In genomic region chr11:19656140-19656541, GRCh38 we compare ENCODE assay signal across 13 cellular contexts.
"Had no signal": no experiment of that assay in that cellular context is flagged by ENCODE, and none has a peak within 500 bp of the region (broad histone marks: within the 10 kb centered on the region; RNA-seq: fewer than 3 reads in every experiment).

No MANE protein-coding gene starts in this region.

- H3K27me3 Mint-ChIP-seq: activated CD8-positive, alpha-beta memory T cell treated with anti-CD3 and anti-CD28 coated beads, Interleukin-2, amount 10 ng/mL, durations not matched to agents 7 days and 5 days had no signal

- H3K27ac ChIP-seq: colonic mucosa, esophagus squamous epithelium, pancreas had no signal

- H3K36me3 Mint-ChIP-seq: activated CD8-positive, alpha-beta memory T cell treated with anti-CD3 and anti-CD28 coated beads, Interleukin-2, amount 10 ng/mL, durations not matched to agents 7 days and 5 days; activated naive CD8-positive, alpha-beta T cell had no signal

- H3K27ac Mint-ChIP-seq: activated CD8-positive, alpha-beta memory T cell treated with anti-CD3 and anti-CD28 coated beads, Interleukin-2, amount 10 ng/mL, durations not matched to agents 7 days and 5 days; activated naive CD8-positive, alpha-beta T cell had no signal

- H3K4me1 ChIP-seq: colonic mucosa, pancreas had no signal

- DNase-seq: activated CD4-positive, alpha-beta T cell treated with anti-CD3 and anti-CD28 coated beads for 1 hour; activated CD4-positive, alpha-beta T cell treated with anti-CD3 and anti-CD28 coated beads, Interleukin-2, amount 50 U/mL, for 48 hours; activated CD8-positive, alpha-beta memory T cell treated with anti-CD3 and anti-CD28 coated beads, Interleukin-2, amount 10 ng/mL, durations not matched to agents 7 days and 5 days; activated T-cell treated with anti-CD3 and anti-CD28 coated beads, Interleukin-2, amount 50 U/mL, for 1 hour; amniotic stem cell; central memory CD4-positive, alpha-beta T cell; colonic mucosa; esophagus squamous epithelium; hippocampal formation; midbrain; pancreas; stimulated activated CD4-positive, alpha-beta T cell treated with anti-CD3 and anti-CD28 coated beads, Interleukin-1b, Interleukin-23, amount 100 ng/mL, for 48 hours had no signal

- ATAC-seq: activated CD8-positive, alpha-beta memory T cell treated with anti-CD3 and anti-CD28 coated beads, Interleukin-2, amount 10 ng/mL, durations not matched to agents 7 days and 5 days; pancreas had no signal

- H3K4me3 Mint-ChIP-seq: activated CD8-positive, alpha-beta memory T cell treated with anti-CD3 and anti-CD28 coated beads, Interleukin-2, amount 10 ng/mL, durations not matched to agents 7 days and 5 days; activated naive CD8-positive, alpha-beta T cell had no signal

- H3K9me3 ChIP-seq: colonic mucosa, esophagus squamous epithelium, pancreas had no signal

- H3K27me3 ChIP-seq: colonic mucosa, esophagus squamous epithelium, pancreas had no signal

- H3K4me3 ChIP-seq: colonic mucosa, esophagus squamous epithelium, pancreas had no signal

- H3K36me3 ChIP-seq: colonic mucosa, esophagus squamous epithelium, pancreas had no signal
